ENCODE assay signal across 1 cellular context in genomic region chr2:199771948-199772692, GRCh38.
TF ChIP-seq lines count a peak whose summit lies in the region.

No MANE protein-coding gene starts in this region.

TF ChIP-seq in K562, 482 proteins besides CTCF, POLR2A, EP300 and RAD21 (continued from another document):
- peak; percentile 38; the same call in 1 of the 2 replicates for TF ChIP-seq MGA (IDR thresholded peaks at IDR 0.05)
